Comparison of ENCODE assay signal across 8 cellular contexts in the genomic region with DNA sequence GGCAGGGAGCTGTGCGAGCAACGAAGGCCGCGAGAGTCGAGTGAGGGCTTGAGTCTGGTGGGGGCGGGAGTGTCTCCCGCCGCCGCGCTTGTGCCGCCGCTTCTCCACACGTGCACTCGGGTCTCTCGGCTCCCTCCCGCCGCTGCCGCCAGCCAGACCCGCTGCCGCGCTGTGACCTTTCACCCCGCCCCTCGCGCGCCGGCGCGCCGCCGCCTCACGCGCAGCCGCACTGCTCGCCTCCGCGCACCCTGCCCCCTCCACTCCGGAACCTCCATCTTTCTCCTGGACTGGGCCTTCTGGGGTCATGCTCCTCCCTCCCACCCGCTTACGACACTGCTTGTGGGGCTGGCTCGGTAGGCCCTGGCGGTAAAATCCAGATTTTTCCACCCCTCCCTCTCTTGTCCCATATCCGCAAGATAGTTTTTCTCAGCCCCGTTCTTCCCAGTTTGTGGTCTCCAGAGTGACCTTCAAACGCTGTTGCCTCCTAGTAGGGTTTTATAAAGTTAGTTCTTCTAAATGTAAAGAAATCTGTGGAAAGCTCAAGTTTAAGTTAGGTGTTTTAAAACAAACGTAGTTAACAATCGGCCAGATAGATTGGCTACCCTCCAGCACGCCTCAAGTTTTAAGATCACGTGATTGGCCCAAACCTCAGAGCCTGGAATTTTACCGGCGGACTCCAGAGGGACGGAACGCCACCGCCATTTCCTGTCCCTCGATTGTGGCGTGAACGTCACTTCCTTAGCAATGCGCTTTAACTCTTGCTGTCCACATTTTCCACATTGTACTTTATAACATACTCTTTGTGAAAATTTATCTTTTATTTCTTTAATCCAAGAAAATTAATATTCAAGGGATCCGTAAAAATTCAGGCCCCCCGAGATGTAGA. TPM values are rescaled to one million over a fixed set of nuclear protein-coding genes. Genes with fewer than 3 reads are reported as not detected.
A peak's percentile ranks its signal among the peaks of the same experiment; 100 is the strongest.
DNase-seq lines count a peak whose midpoint lies in the region; ATAC-seq and TF ChIP-seq lines count a peak whose summit lies in the region.

A gene (minus strand): TSS at position 181 of the 886 bp plus-strand sequence. CDS start 300 bp downstream, outside the sequence.

- no peaks in the 10 kb centered on the region for H3K9me2 ChIP-seq in SU-DHL-6 (replicated peaks; ENCODE audit: insufficient read depth, low read length)

- H2AFZ ChIP-seq in SU-DHL-6 (ENCODE audit: low read depth, low read length, severe bottlenecking) (peak within 1 kb of the TSS; percentile 74), osteoblast (ENCODE audit: low read length) (peak within 1 kb of the TSS; percentile 88)

- ATAC-seq in HG02623 (IDR thresholded peaks at IDR 0.05; ENCODE audit: unreplicated experiment) (peak; percentile 40), thoracic aorta (ENCODE audit: insufficient number of reproducible peaks, low FRiP score, low read depth) (peak; percentile 92)
- peak; percentile 79 for ATAC-seq in activated naive CD8-positive, alpha-beta T cell treated with anti-CD3 and anti-CD28 coated beads, Interleukin-2, amount 10 ng/mL, durations not matched to agents 7 days and 5 days (ENCODE audit: low read depth)

- H3F3A ChIP-seq in SU-DHL-6 (ENCODE audit: insufficient read depth): peaks cover 39% of the 10 kb centered on the region

- H3K36me3 Mint-ChIP-seq in activated naive CD8-positive, alpha-beta T cell treated with anti-CD3 and anti-CD28 coated beads, Interleukin-2, amount 10 ng/mL, durations not matched to agents 7 days and 5 days: peaks cover 10% of the 10 kb centered on the region
- H3K36me3 Mint-ChIP-seq in glutamatergic neuron (ENCODE audit: unreplicated experiment): no peaks in the 10 kb centered on the region

- no peaks in the 10 kb centered on the region for H3K9me3 Mint-ChIP-seq in activated naive CD8-positive, alpha-beta T cell treated with anti-CD3 and anti-CD28 coated beads, Interleukin-2, amount 10 ng/mL, durations not matched to agents 7 days and 5 days
- H3K9me3 Mint-ChIP-seq in glutamatergic neuron (ENCODE audit: unreplicated experiment): peaks cover 9% of the 10 kb centered on the region

- H3K4me1 ChIP-seq in osteoblast (ENCODE audit: insufficient read depth, low read length): peaks cover 43% of the 10 kb centered on the region
- H3K4me1 ChIP-seq in thoracic aorta (ENCODE audit: control insufficient read depth in 1 of 2, low read depth in 2 of 2): peaks cover 12 to 51% of the 10 kb centered on the region in 2 donors

- H3K27ac Mint-ChIP-seq in activated naive CD8-positive, alpha-beta T cell treated with anti-CD3 and anti-CD28 coated beads, Interleukin-2, amount 10 ng/mL, durations not matched to agents 7 days and 5 days: peak within 1 kb of the TSS; percentile 99
- H3K27ac Mint-ChIP-seq in glutamatergic neuron (ENCODE audit: unreplicated experiment): peak within 1 kb of the TSS; percentile 99

- H3K79me2 ChIP-seq in SU-DHL-6 (ENCODE audit: insufficient read depth, low read length) (peaks cover 84% of the 10 kb centered on the region), osteoblast (ENCODE audit: insufficient read depth, low read length) (peaks cover 86% of the 10 kb centered on the region)

- H3K36me3 ChIP-seq in GM06990 (ENCODE audit: control insufficient read depth, insufficient read depth, low read length): no peaks in the 10 kb centered on the region
- peaks cover 9% of the 10 kb centered on the region for H3K36me3 ChIP-seq in SU-DHL-6 (ENCODE audit: low read length)
- no peaks in the 10 kb centered on the region for H3K36me3 ChIP-seq in osteoblast (ENCODE audit: insufficient read depth, low read length)
- no peaks in the 10 kb centered on the region for H3K36me3 ChIP-seq in thoracic aorta

- TF ChIP-seq CTCF in GM06990 (IDR thresholded peaks at IDR 0.05; ENCODE audit: insufficient read depth, low read length, poor library complexity, severe bottlenecking): no peak
- TF ChIP-seq CTCF in SU-DHL-6 (IDR thresholded peaks at IDR 0.05; ENCODE audit: insufficient read depth, low read length, poor library complexity, severe bottlenecking): no peak
- TF ChIP-seq CTCF in glutamatergic neuron (IDR thresholded peaks at IDR 0.05; ENCODE audit: partially characterized antibody, unreplicated experiment): no peak
- TF ChIP-seq CTCF in osteoblast (IDR thresholded peaks at IDR 0.05; ENCODE audit: extremely low read depth, low read depth, low read length): no peak
- TF ChIP-seq CTCF in thoracic aorta (IDR thresholded peaks at IDR 0.05): no peak

- H3K4me1 Mint-ChIP-seq in activated naive CD8-positive, alpha-beta T cell treated with anti-CD3 and anti-CD28 coated beads, Interleukin-2, amount 10 ng/mL, durations not matched to agents 7 days and 5 days: peaks cover 44% of the 10 kb centered on the region
- peaks cover 3% of the 10 kb centered on the region for H3K4me1 Mint-ChIP-seq in glutamatergic neuron (ENCODE audit: low read depth, unreplicated experiment)

- H3K27me3 ChIP-seq in GM06990 (replicated peaks; ENCODE audit: control insufficient read depth, insufficient read depth, low read length) (no peaks in the 10 kb centered on the region), SU-DHL-6 (ENCODE audit: low read length) (no peaks in the 10 kb centered on the region), osteoblast (ENCODE audit: insufficient read depth, low read length) (no peaks in the 10 kb centered on the region), thoracic aorta (replicated peaks; ENCODE audit: insufficient read depth) (no peaks in the 10 kb centered on the region)

- no peaks in the 10 kb centered on the region for H3K9me3 ChIP-seq in SU-DHL-6 (ENCODE audit: insufficient read depth, low read length)
- H3K9me3 ChIP-seq in osteoblast (ENCODE audit: low read depth, low read length): no peaks in the 10 kb centered on the region
- H3K9me3 ChIP-seq in thoracic aorta: no peaks in the 10 kb centered on the region

- H3K27ac ChIP-seq in SU-DHL-6 (ENCODE audit: low read depth, low read length): peak within 1 kb of the TSS; percentile 93
- H3K27ac ChIP-seq in osteoblast (ENCODE audit: low read depth, low read length): peak within 1 kb of the TSS; percentile 100
- H3K27ac ChIP-seq in thoracic aorta: peak within 1 kb of the TSS; percentile 98 to 100

- peaks cover 29% of the 10 kb centered on the region for H4K20me1 ChIP-seq in SU-DHL-6 (ENCODE audit: low read depth, low read length)
- H4K20me1 ChIP-seq in osteoblast (ENCODE audit: insufficient read depth, low read length): peaks cover 27% of the 10 kb centered on the region

- DNase-seq in GM06990 (ENCODE audit: extremely low read depth, insufficient read length) (peak; percentile 97), NCI-H128 (lab: John Stamatoyannopoulos, UW; ENCODE audit: unreplicated experiment) (peak; percentile 88), glutamatergic neuron (peak; percentile 95), osteoblast (ENCODE audit: insufficient read length, low spot score, missing footprints) (peak; percentile 92), thoracic aorta (ENCODE audit: low spot score) (peak; percentile 80)
- peak; percentile 89 for DNase-seq in activated naive CD8-positive, alpha-beta T cell treated with anti-CD3 and anti-CD28 coated beads, Interleukin-2, amount 10 ng/mL, durations not matched to agents 7 days and 5 days

- peak within 1 kb of the TSS; percentile 92 for H3K4me2 ChIP-seq in SU-DHL-6 (ENCODE audit: low read depth, low read length, poor library complexity, severe bottlenecking)
- H3K4me2 ChIP-seq in osteoblast (ENCODE audit: insufficient read depth, low read length): peak within 1 kb of the TSS; percentile 89

- peak within 1 kb of the TSS; percentile 99 for H3K9ac ChIP-seq in SU-DHL-6 (ENCODE audit: low read length)

- peak within 1 kb of the TSS; percentile 96 for H3K4me3 Mint-ChIP-seq in activated naive CD8-positive, alpha-beta T cell treated with anti-CD3 and anti-CD28 coated beads, Interleukin-2, amount 10 ng/mL, durations not matched to agents 7 days and 5 days
- peak within 1 kb of the TSS; percentile 99 for H3K4me3 Mint-ChIP-seq in glutamatergic neuron (ENCODE audit: unreplicated experiment)

- H3K4me3 ChIP-seq in GM06990 (replicated peaks; ENCODE audit: low read depth, low read length): peak within 1 kb of the TSS; percentile 82
- H3K4me3 ChIP-seq in SU-DHL-6 (ENCODE audit: insufficient read depth, low read length, poor library complexity, severe bottlenecking): peak within 1 kb of the TSS; percentile 97
- peak within 1 kb of the TSS; percentile 93 for H3K4me3 ChIP-seq in osteoblast (ENCODE audit: insufficient read depth, low read length)
- peak within 1 kb of the TSS; percentile 94 for H3K4me3 ChIP-seq in thoracic aorta

- H3K27me3 Mint-ChIP-seq in activated naive CD8-positive, alpha-beta T cell treated with anti-CD3 and anti-CD28 coated beads, Interleukin-2, amount 10 ng/mL, durations not matched to agents 7 days and 5 days: no peaks in the 10 kb centered on the region
- peaks cover 8% of the 10 kb centered on the region for H3K27me3 Mint-ChIP-seq in glutamatergic neuron (ENCODE audit: unreplicated experiment)

- POLR2A ChIA-PET in activated naive CD8-positive, alpha-beta T cell treated with anti-CD3 and anti-CD28 coated beads, Interleukin-2, amount 10 ng/mL, durations not matched to agents 7 days and 5 days (lab: Charles Lee): interaction anchor here (1.0 to 2.7 kb wide), 9 partner anchors 8 to 231 kb away, joined by 3 to 20 read pairs (median 5); a partner anchor contains a TSS

RNA-seq across cellular contexts. Expression of the gene that starts here (rescaled TPM):
- total RNA-seq in activated naive CD8-positive, alpha-beta T cell treated with anti-CD3 and anti-CD28 coated beads, Interleukin-2, amount 10 ng/mL, durations not matched to agents 7 days and 5 days: 10 to 100 TPM; 90.9 to 91.0 TPM
- total RNA-seq in glutamatergic neuron (ENCODE audit: unreplicated experiment) (42.5 TPM), osteoblast (163 and 169 TPM in 2 replicates), thoracic aorta (10 to 100 TPM; 58.3 to 78.2 TPM)

Comparison
In these comparisons a context has a peak if more than half of its experiments do, and no peak if none do; other contexts are left out.
1. Peak in every context shown above with its lines: DNase-seq, ATAC-seq, H3K4me3 ChIP-seq and H3K27ac ChIP-seq.
2. ATAC-seq: peak in every context shown above with its lines; median percentile 92 in thoracic aorta; 79 in activated naive CD8-positive, alpha-beta T cell treated with anti-CD3 and anti-CD28 coated beads, Interleukin-2, amount 10 ng/mL, durations not matched to agents 7 days and 5 days; 40 in HG02623.